8 cellular contexts compared by ENCODE assay signal in genomic region chr2:174487536-174488162, GRCh38.
DNase-seq lines count a peak whose midpoint lies in the region; ATAC-seq and TF ChIP-seq lines count a peak whose summit lies in the region.

No MANE protein-coding gene starts in this region.

- peak overlapping the region; percentile 96 for H3K4me3 Mint-ChIP-seq in activated T-cell treated with anti-CD3 and anti-CD28 coated beads, Interleukin-2, amount 50 U/mL, for 24 hours

- H3K4me1 Mint-ChIP-seq in activated T-cell treated with anti-CD3 and anti-CD28 coated beads, Interleukin-2, amount 50 U/mL, for 24 hours (ENCODE audit: low read depth), result peaks cover 65% of the 10 kb centered on the region

- peaks cover 2% of the 10 kb centered on the region for H3K9me3 ChIP-seq in RWPE2 (ENCODE audit: severe bottlenecking)

- peak overlapping the region; percentile 52 for H3K4me3 ChIP-seq in RWPE2 (ENCODE audit: severe bottlenecking)
- H3K4me3 ChIP-seq in foreskin fibroblast (ENCODE audit: low read depth in 1 of 2, low read length in 2 of 2), result peak overlapping the region; percentile 82 to 87
- peak overlapping the region; percentile 68 for H3K4me3 ChIP-seq in skeletal muscle cell (ENCODE audit: low read depth, low read length)

- no peaks in the 10 kb centered on the region for H3K9me3 Mint-ChIP-seq in activated T-cell treated with anti-CD3 and anti-CD28 coated beads, Interleukin-2, amount 50 U/mL, for 24 hours

- H3K36me3 Mint-ChIP-seq in activated T-cell treated with anti-CD3 and anti-CD28 coated beads, Interleukin-2, amount 50 U/mL, for 24 hours (ENCODE audit: low read depth), result peaks cover 13% of the 10 kb centered on the region

- TF ChIP-seq CTCF in RWPE2 (IDR thresholded peaks at IDR 0.05; ENCODE audit: poor library complexity, severe bottlenecking) (no peak), foreskin fibroblast (IDR thresholded peaks at IDR 0.05; ENCODE audit: low read depth, low read length) (no peak)

- H3K27me3 ChIP-seq in RWPE2 (ENCODE audit: insufficient read depth, poor library complexity, severe bottlenecking), result no peaks in the 10 kb centered on the region

- H3K27ac ChIP-seq in RWPE2 (ENCODE audit: poor library complexity, severe bottlenecking), result peak overlapping the region; percentile 29

- ATAC-seq in RWPE2 (ENCODE audit: low read depth), result no peak

- H3K36me3 ChIP-seq in RWPE2 (ENCODE audit: low read depth), result no peaks in the 10 kb centered on the region

- no peak for DNase-seq in activated T-cell treated with anti-CD3 and anti-CD28 coated beads, Interleukin-2, amount 50 U/mL, for 24 hours
- DNase-seq in activated T-cell treated with anti-CD3 and anti-CD28 coated beads for 4 hours (no peak), RWPE2 (ENCODE audit: low spot score) (no peak), foreskin fibroblast (no peak), skeletal muscle cell (ENCODE audit: low read depth) (no peak), ecto neural progenitor cell (ENCODE audit: low spot score) (no peak), NCI-H446 treated with DMSO at 0.1 percent for 48 hours (lab: John Stamatoyannopoulos, UW) (no peak)
- no peak for DNase-seq in stimulated activated CD4-positive, alpha-beta T cell treated with anti-CD3 and anti-CD28 coated beads, Interleukin-12 subunit alpha, Interleukin-12 subunit beta, amount 100 ng/mL, for 4 hours

- H3K27ac Mint-ChIP-seq in activated T-cell treated with anti-CD3 and anti-CD28 coated beads, Interleukin-2, amount 50 U/mL, for 24 hours, result peak overlapping the region; percentile 96

- no peaks in the 10 kb centered on the region for H3K4me1 ChIP-seq in RWPE2 (ENCODE audit: insufficient read depth, poor library complexity, severe bottlenecking)

- H3K27me3 Mint-ChIP-seq in activated T-cell treated with anti-CD3 and anti-CD28 coated beads, Interleukin-2, amount 50 U/mL, for 24 hours, result no peaks in the 10 kb centered on the region
